ENCODE assay signal across 19 cellular contexts in the genomic region with DNA sequence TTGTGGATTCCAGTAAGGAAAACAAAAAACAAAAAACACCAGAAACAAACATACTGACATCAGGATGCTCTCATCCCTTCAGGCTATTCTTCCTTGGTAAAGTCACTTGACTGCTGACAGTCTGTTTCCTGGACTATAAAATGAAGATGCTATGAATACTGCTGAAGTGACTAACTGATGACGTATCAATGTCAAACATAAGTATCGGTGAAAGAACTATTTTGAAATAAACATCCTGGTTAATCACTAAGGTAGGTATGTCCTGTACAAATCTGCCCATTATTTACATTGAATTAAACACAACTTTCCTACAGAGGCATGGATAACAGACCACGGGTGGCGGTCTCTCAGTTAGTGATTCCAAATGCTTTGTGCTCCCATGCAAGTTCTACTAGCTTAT. TPM values are rescaled to one million over a fixed set of nuclear protein-coding genes. Genes with fewer than 3 reads are reported as not detected.
DNase-seq lines count a peak whose midpoint lies in the region; ATAC-seq and TF ChIP-seq lines count a peak whose summit lies in the region.
"Had no signal": no experiment of that assay in that cellular context is flagged by ENCODE, and none has a peak within 500 bp of the region (broad histone marks: within the 10 kb centered on the region; RNA-seq: fewer than 3 reads in every experiment).

No MANE protein-coding gene starts in this region.

- no peaks in the 10 kb centered on the region for H3K27me3 Mint-ChIP-seq in activated CD8-positive, alpha-beta T cell treated with anti-CD3 and anti-CD28 coated beads, Interleukin-2, amount 10 ng/mL, durations not matched to agents 7 days and 5 days (ENCODE audit: low read depth)
- H3K27me3 Mint-ChIP-seq: activated CD4-positive, alpha-beta T cell treated with anti-CD3 and anti-CD28 coated beads, Interleukin-2, amount 10 ng/mL, durations not matched to agents 24 days and 14 days; activated naive CD4-positive, alpha-beta T cell treated with anti-CD3 and anti-CD28 coated beads, Interleukin-2, amount 10 ng/mL, durations not matched to agents 7 days and 5 days; brain; CD4-positive, CD25-positive, alpha-beta regulatory T cell had no signal

- no peak for ATAC-seq in activated CD8-positive, alpha-beta T cell treated with anti-CD3 and anti-CD28 coated beads, Interleukin-2, amount 10 ng/mL, durations not matched to agents 7 days and 5 days
- ATAC-seq in GM19035 (IDR thresholded peaks at IDR 0.05; ENCODE audit: unreplicated experiment): no peak
- ATAC-seq: gastroesophageal sphincter had no signal

- TF ChIP-seq CTCF in RWPE1 (conservative IDR thresholded peaks at IDR 0.05; ENCODE audit: low read depth) (no peak), epithelial cell of esophagus (IDR thresholded peaks at IDR 0.05; ENCODE audit: insufficient read depth, low read depth, low read length, missing control alignments) (no peak)

- POLR2A ChIA-PET in RWPE1 (lab: Yijun Ruan, JAX; ENCODE audit: low non-redundant PET): no interaction called here
- POLR2A ChIA-PET in activated CD8-positive, alpha-beta T cell treated with anti-CD3 and anti-CD28 coated beads, Interleukin-2, amount 10 ng/mL, durations not matched to agents 7 days and 5 days (lab: Charles Lee): no interaction called here

- H3K36me3 Mint-ChIP-seq in activated CD8-positive, alpha-beta T cell treated with anti-CD3 and anti-CD28 coated beads, Interleukin-2, amount 10 ng/mL, durations not matched to agents 7 days and 5 days (ENCODE audit: low read depth): peaks cover 25% of the 10 kb centered on the region

- no peak overlapping the region for H3K4me3 Mint-ChIP-seq in activated CD8-positive, alpha-beta T cell treated with anti-CD3 and anti-CD28 coated beads, Interleukin-2, amount 10 ng/mL, durations not matched to agents 7 days and 5 days
- H3K4me3 Mint-ChIP-seq: activated CD4-positive, alpha-beta T cell treated with anti-CD3 and anti-CD28 coated beads, Interleukin-2, amount 10 ng/mL, durations not matched to agents 24 days and 14 days; activated naive CD4-positive, alpha-beta T cell treated with anti-CD3 and anti-CD28 coated beads, Interleukin-2, amount 10 ng/mL, durations not matched to agents 7 days and 5 days; brain; CD4-positive, CD25-positive, alpha-beta regulatory T cell had no signal

- no peak overlapping the region for H3K27ac ChIP-seq in RWPE1
- H3K27ac ChIP-seq: gastroesophageal sphincter, ovary, SJCRH30 had no signal

- no peak overlapping the region for H3K27ac Mint-ChIP-seq in activated CD8-positive, alpha-beta T cell treated with anti-CD3 and anti-CD28 coated beads, Interleukin-2, amount 10 ng/mL, durations not matched to agents 7 days and 5 days
- H3K27ac Mint-ChIP-seq: activated CD4-positive, alpha-beta T cell treated with anti-CD3 and anti-CD28 coated beads, Interleukin-2, amount 10 ng/mL, durations not matched to agents 24 days and 14 days; activated naive CD4-positive, alpha-beta T cell treated with anti-CD3 and anti-CD28 coated beads, Interleukin-2, amount 10 ng/mL, durations not matched to agents 7 days and 5 days; brain had no signal

- DNase-seq in ELR (ENCODE audit: low read depth) (peak; percentile 97), RWPE1 (ENCODE audit: low spot score) (peak; percentile 83), epithelial cell of esophagus (ENCODE audit: low read depth) (peak; percentile 97), renal cortical epithelial cell (ENCODE audit: low read depth) (peak; percentile 15)
- no peak for DNase-seq in activated CD8-positive, alpha-beta T cell treated with anti-CD3 and anti-CD28 coated beads, Interleukin-2, amount 10 ng/mL, durations not matched to agents 7 days and 5 days
- no peak for DNase-seq in stimulated activated CD4-positive, alpha-beta T cell treated with anti-CD3 and anti-CD28 coated beads, Interleukin-1b, Interleukin-23, amount 100 ng/mL, for 48 hours
- DNase-seq: activated CD4-positive, alpha-beta T cell treated with anti-CD3 and anti-CD28 coated beads, Interleukin-2, amount 10 ng/mL, durations not matched to agents 24 days and 14 days; activated naive CD4-positive, alpha-beta T cell treated with anti-CD3 and anti-CD28 coated beads, Interleukin-2, amount 10 ng/mL, durations not matched to agents 7 days and 5 days; activated T-cell treated with anti-CD3 and anti-CD28 coated beads, Interleukin-2, amount 50 U/mL, for 1 hour; CD4-positive, CD25-positive, alpha-beta regulatory T cell; effector CD4-positive, alpha-beta T cell; MG63; NCI-H187; ovary; SJCRH30; stimulated activated CD4-positive, alpha-beta T cell treated with anti-CD3 and anti-CD28 coated beads, Interleukin-4, amount 100 ng/mL, for 4 hours had no signal

- CTCF ChIA-PET in RWPE1 (lab: Yijun Ruan, JAX): no interaction called here
- CTCF ChIA-PET in activated CD8-positive, alpha-beta T cell treated with anti-CD3 and anti-CD28 coated beads, Interleukin-2, amount 10 ng/mL, durations not matched to agents 7 days and 5 days (lab: Charles Lee): interaction anchor here (0.7 to 1.5 kb wide), 3 partner anchors 30 to 93 kb away, joined by 3 to 4 read pairs (median 3); no protein-coding TSS in a partner anchor

- no peaks in the 10 kb centered on the region for H3K9me3 Mint-ChIP-seq in activated CD8-positive, alpha-beta T cell treated with anti-CD3 and anti-CD28 coated beads, Interleukin-2, amount 10 ng/mL, durations not matched to agents 7 days and 5 days (ENCODE audit: insufficient read depth)
- H3K9me3 Mint-ChIP-seq: activated CD4-positive, alpha-beta T cell treated with anti-CD3 and anti-CD28 coated beads, Interleukin-2, amount 10 ng/mL, durations not matched to agents 24 days and 14 days; activated naive CD4-positive, alpha-beta T cell treated with anti-CD3 and anti-CD28 coated beads, Interleukin-2, amount 10 ng/mL, durations not matched to agents 7 days and 5 days; brain had no signal

- peaks cover 10% of the 10 kb centered on the region for H3K4me1 Mint-ChIP-seq in activated CD8-positive, alpha-beta T cell treated with anti-CD3 and anti-CD28 coated beads, Interleukin-2, amount 10 ng/mL, durations not matched to agents 7 days and 5 days (ENCODE audit: low read depth)
- H3K4me1 Mint-ChIP-seq: brain; CD4-positive, CD25-positive, alpha-beta regulatory T cell had no signal

- no peak overlapping the region for H3K4me3 ChIP-seq in epithelial cell of esophagus (ENCODE audit: low read length)
- H3K4me3 ChIP-seq: gastroesophageal sphincter, MG63, ovary, SJCRH30 had no signal

RNA-seq across cellular contexts. Expression of gene CHAC1, which starts 45.9 kb away (rescaled TPM):
- 10.8 and 11.1 TPM in 2 replicates for total RNA-seq in renal cortical epithelial cell
- 1 to 10 TPM; 8.3 to 8.9 TPM for total RNA-seq in activated CD8-positive, alpha-beta T cell treated with anti-CD3 and anti-CD28 coated beads, Interleukin-2, amount 10 ng/mL, durations not matched to agents 7 days and 5 days

Comparison
In these comparisons a context has a peak if more than half of its experiments do, and no peak if none do; other contexts are left out.
1. DNase-seq: peak in ELR (single experiment), RWPE1 (single experiment), epithelial cell of esophagus (single experiment) and renal cortical epithelial cell (single experiment); none in activated CD8-positive, alpha-beta T cell treated with anti-CD3 and anti-CD28 coated beads, Interleukin-2, amount 10 ng/mL, durations not matched to agents 7 days and 5 days (single experiment) and stimulated activated CD4-positive, alpha-beta T cell treated with anti-CD3 and anti-CD28 coated beads, Interleukin-1b, Interleukin-23, amount 100 ng/mL, for 48 hours (single experiment).